Comparison of ENCODE assay signal across 7 cellular contexts in genomic region chr4:116001291-116001690, GRCh38.
"Had no signal": no experiment of that assay in that cellular context is flagged by ENCODE, and none has a peak within 500 bp of the region (broad histone marks: within the 10 kb centered on the region; RNA-seq: fewer than 3 reads in every experiment).

No MANE protein-coding gene starts in this region.

- H3K27ac ChIP-seq: HL-60, KMS-11 had no signal

- ATAC-seq: HepG2, K562 had no signal

- H3K4me3 ChIP-seq: K562 had no signal

- H3K9ac ChIP-seq: KMS-11 had no signal

- H3K4me2 ChIP-seq: KMS-11 had no signal

- DNase-seq: IMR-90, KBM-7, KG1 had no signal
